Comparison of ENCODE assay signal across 21 cellular contexts in genomic region chr2:159270744-159271379, GRCh38.
"Had no signal": no experiment of that assay in that cellular context is flagged by ENCODE, and none has a peak within 500 bp of the region (broad histone marks: within the 10 kb centered on the region; RNA-seq: fewer than 3 reads in every experiment).

No MANE protein-coding gene starts in this region.

- H3K9me3 ChIP-seq: SJSA1 had no signal

- FAIRE-seq: RCC 7860 had no signal

- H3K4me3 ChIP-seq: SJSA1, SK-N-MC had no signal

- H3K27me3 ChIP-seq: SJSA1 had no signal

- H3K27ac ChIP-seq: SJSA1, SK-N-MC had no signal

- DNase-seq: Karpas-422, KG1, MM.1S, NCI-H1092 treated with DMSO at 0.1 percent for 48 hours, NCI-H1436, NCI-H187, NCI-H2029, NCI-H2081 treated with DMSO at 0.1 percent for 48 hours, NCI-H2171, NCI-H226, NCI-H446, NCI-H510A, NCI-H524 treated with DMSO at 0.1 percent for 48 hours, NCI-H69, NCI-H774, Right ventricle myocardium superior, RPMI8226, SIG-M5 had no signal
